24 cellular contexts compared by ENCODE assay signal in the genomic region with DNA sequence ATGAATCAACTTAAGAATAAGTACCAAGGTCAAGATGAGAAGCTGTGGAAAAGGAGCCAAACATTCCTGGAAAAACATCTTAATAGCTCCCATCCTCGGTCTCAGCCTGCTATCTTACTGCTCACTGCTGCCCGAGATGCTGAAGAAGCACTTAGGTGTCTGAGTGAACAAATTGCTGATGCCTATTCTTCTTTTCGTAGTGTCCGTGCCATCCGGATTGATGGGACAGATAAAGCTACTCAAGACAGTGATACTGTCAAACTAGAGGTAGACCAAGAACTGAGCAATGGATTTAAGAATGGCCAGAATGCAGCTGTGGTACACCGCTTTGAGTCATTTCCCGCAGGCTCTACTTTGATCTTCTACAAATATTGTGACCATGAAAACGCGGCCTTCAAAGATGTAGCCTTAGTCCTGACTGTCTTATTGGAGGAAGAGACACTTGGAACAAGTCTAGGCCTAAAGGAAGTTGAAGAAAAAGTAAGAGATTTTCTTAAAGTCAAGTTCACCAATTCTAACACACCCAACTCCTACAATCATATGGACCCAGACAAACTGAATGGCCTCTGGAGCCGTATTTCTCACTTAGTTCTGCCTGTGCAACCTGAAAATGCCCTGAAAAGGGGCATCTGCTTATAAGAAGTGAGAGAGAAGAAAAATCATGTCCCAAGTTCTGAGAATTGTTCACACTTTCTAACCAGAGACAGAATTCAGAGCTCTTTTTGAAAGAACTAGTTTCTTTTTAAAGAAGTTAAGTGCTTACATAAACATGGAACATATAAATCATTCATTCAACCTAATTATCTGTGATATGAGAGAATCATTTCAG. TPM values are rescaled to one million over a fixed set of nuclear protein-coding genes. Genes with fewer than 3 reads are reported as not detected.
DNase-seq lines count a peak whose midpoint lies in the region; ATAC-seq and TF ChIP-seq lines count a peak whose summit lies in the region.
"Had no signal": no experiment of that assay in that cellular context is flagged by ENCODE, and none has a peak within 500 bp of the region (broad histone marks: within the 10 kb centered on the region; RNA-seq: fewer than 3 reads in every experiment).

No MANE protein-coding gene starts in this region.

- peaks cover 3% of the 10 kb centered on the region for H3K4me1 Mint-ChIP-seq in activated naive CD4-positive, alpha-beta T cell treated with anti-CD3 and anti-CD28 coated beads, Interleukin-2, amount 10 ng/mL, durations not matched to agents 7 days and 5 days
- peaks cover 14% of the 10 kb centered on the region for H3K4me1 Mint-ChIP-seq in activated naive CD8-positive, alpha-beta T cell treated with anti-CD3 and anti-CD28 coated beads, Interleukin-2, amount 50 U/mL, for 24 hours
- no peaks in the 10 kb centered on the region for H3K4me1 Mint-ChIP-seq in activated T-helper 2 cell treated with anti-CD3 and anti-CD28 coated beads, Interferon-gamma antibody, Interleukin-2, Interleukin-4, amounts not matched to agents 10 μg/mL and 5 μg/mL and 100 μg/mL, durations not matched to agents 14 hours and 24 hours and 36 hours (ENCODE audit: low read depth)
- peaks cover 14% of the 10 kb centered on the region for H3K4me1 Mint-ChIP-seq in Calu3 (ENCODE audit: low read depth, unreplicated experiment)

- H3K36me3 Mint-ChIP-seq in activated naive CD4-positive, alpha-beta T cell treated with anti-CD3 and anti-CD28 coated beads, Interleukin-2, amount 10 ng/mL, durations not matched to agents 7 days and 5 days = peaks cover 40% of the 10 kb centered on the region
- H3K36me3 Mint-ChIP-seq in activated naive CD8-positive, alpha-beta T cell treated with anti-CD3 and anti-CD28 coated beads, Interleukin-2, amount 50 U/mL, for 24 hours (ENCODE audit: low read depth) = peaks cover 54% of the 10 kb centered on the region
- peaks cover 57% of the 10 kb centered on the region for H3K36me3 Mint-ChIP-seq in activated T-helper 2 cell treated with anti-CD3 and anti-CD28 coated beads, Interferon-gamma antibody, Interleukin-2, Interleukin-4, amounts not matched to agents 10 μg/mL and 5 μg/mL and 100 μg/mL, durations not matched to agents 14 hours and 24 hours and 36 hours (ENCODE audit: low read depth)
- H3K36me3 Mint-ChIP-seq in Calu3 (ENCODE audit: insufficient read depth, unreplicated experiment) = peaks cover 16% of the 10 kb centered on the region

- TF ChIP-seq CTCF in Panc1 (IDR thresholded peaks at IDR 0.05) (no peak), Calu3 (IDR thresholded peaks at IDR 0.05; ENCODE audit: unreplicated experiment) (no peak)

- peaks cover 43% of the 10 kb centered on the region for H3K36me3 ChIP-seq in Panc1 (ENCODE audit: control insufficient read depth, insufficient read depth, low read length)

- H3K27ac ChIP-seq in Panc1 (ENCODE audit: low read length) = no peak overlapping the region
- H3K27ac ChIP-seq: C4-2B, esophagus squamous epithelium, SJSA1, testis, vagina had no signal

- no peaks in the 10 kb centered on the region for H3K9me3 Mint-ChIP-seq in activated naive CD4-positive, alpha-beta T cell treated with anti-CD3 and anti-CD28 coated beads, Interleukin-2, amount 10 ng/mL, durations not matched to agents 7 days and 5 days
- H3K9me3 Mint-ChIP-seq in activated naive CD8-positive, alpha-beta T cell treated with anti-CD3 and anti-CD28 coated beads, Interleukin-2, amount 50 U/mL, for 24 hours = no peaks in the 10 kb centered on the region
- no peaks in the 10 kb centered on the region for H3K9me3 Mint-ChIP-seq in activated T-helper 2 cell treated with anti-CD3 and anti-CD28 coated beads, Interferon-gamma antibody, Interleukin-2, Interleukin-4, amounts not matched to agents 10 μg/mL and 5 μg/mL and 100 μg/mL, durations not matched to agents 14 hours and 24 hours and 36 hours
- no peaks in the 10 kb centered on the region for H3K9me3 Mint-ChIP-seq in Calu3 (ENCODE audit: low read depth, unreplicated experiment)
- H3K9me3 Mint-ChIP-seq: activated CD4-positive, alpha-beta T cell treated with anti-CD3 and anti-CD28 coated beads, Interleukin-2, amount 10 ng/mL, durations not matched to agents 24 days and 14 days; naive B cell; T-helper 1 cell treated with Interleukin-12 subunit alpha and Interleukin-12 subunit beta and Interleukin-4 antibody, amounts not matched to agents 30 μg/mL and 1 μg/mL, for 36 hours had no signal

- no peaks in the 10 kb centered on the region for H3K9me3 ChIP-seq in Panc1 (ENCODE audit: control insufficient read depth, insufficient read depth, low read depth, low read length)
- H3K9me3 ChIP-seq: esophagus squamous epithelium, SJSA1, testis, vagina had no signal

- no peak overlapping the region for H3K4me3 ChIP-seq in Panc1 (ENCODE audit: low read depth in 2 of 2, low read length in 2 of 2)
- H3K4me3 ChIP-seq: esophagus squamous epithelium, SJSA1, testis, vagina had no signal

- BruUV-seq in Panc1 (replicated peaks; lab: Mats Ljungman, UMichigan) (TSS peak; percentile 57), Calu3 (replicated peaks; lab: Mats Ljungman, UMichigan) (no TSS peak)

- H3K4me1 ChIP-seq in Panc1 (ENCODE audit: control insufficient read depth, insufficient read depth, low read length) = no peaks in the 10 kb centered on the region
- H3K4me1 ChIP-seq: SJSA1, testis, vagina had no signal

- DNase-seq in activated naive CD4-positive, alpha-beta T cell treated with anti-CD3 and anti-CD28 coated beads, Interleukin-2, amount 10 ng/mL, durations not matched to agents 7 days and 5 days = no peak
- DNase-seq in activated naive CD4-positive, alpha-beta T cell treated with anti-CD3 and anti-CD28 coated beads, Interleukin-2, amount 50 U/mL, for 16 hours = no peak
- DNase-seq in Panc1 (ENCODE audit: low read depth, low spot score) (no peak), DMS114 treated with DMSO at 0.1 percent for 48 hours (lab: John Stamatoyannopoulos, UW; ENCODE audit: unreplicated experiment) (no peak), Calu3 (no peak)
- DNase-seq in activated naive CD8-positive, alpha-beta T cell treated with anti-CD3 and anti-CD28 coated beads, Interleukin-2, amount 50 U/mL, for 24 hours = no peak
- DNase-seq in stimulated activated naive CD8-positive, alpha-beta T cell treated with anti-CD3 and anti-CD28 coated beads, Interleukin-15, Interleukin-2, amounts not matched to agents 100 U/mL and 50 U/mL, for 24 hours = no peak
- no peak for DNase-seq in activated T-helper 2 cell treated with anti-CD3 and anti-CD28 coated beads, Interferon-gamma antibody, Interleukin-2, Interleukin-4, amounts not matched to agents 10 μg/mL and 5 μg/mL and 100 μg/mL, durations not matched to agents 14 hours and 24 hours and 36 hours (ENCODE audit: low spot score)
- DNase-seq: activated CD4-positive, alpha-beta T cell treated with anti-CD3 and anti-CD28 coated beads, Interleukin-2, amount 10 ng/mL, durations not matched to agents 24 days and 14 days; activated CD8-positive, alpha-beta memory T cell treated with anti-CD3 and anti-CD28 coated beads, Interleukin-2, amount 50 U/mL, for 4 hours; activated gamma-delta T cell treated with Interleukin-2 at 50 U/mL for 16 hours; aorta; caudate nucleus; esophagus squamous epithelium; HCEC 1CT; mesenchymal stem cell; naive B cell; NCI-H510A treated with DMSO at 0.1 percent for 48 hours; small intestine; testis had no signal

- H3K27me3 ChIP-seq in Panc1 (ENCODE audit: control insufficient read depth, insufficient read depth, low read length) = no peaks in the 10 kb centered on the region
- H3K27me3 ChIP-seq: esophagus squamous epithelium, SJSA1, testis, vagina had no signal

- POLR2A ChIA-PET in Panc1 (lab: Charles Lee) = no interaction called here

- no peak overlapping the region for H3K4me3 Mint-ChIP-seq in activated naive CD4-positive, alpha-beta T cell treated with anti-CD3 and anti-CD28 coated beads, Interleukin-2, amount 10 ng/mL, durations not matched to agents 7 days and 5 days
- H3K4me3 Mint-ChIP-seq in activated naive CD8-positive, alpha-beta T cell treated with anti-CD3 and anti-CD28 coated beads, Interleukin-2, amount 50 U/mL, for 24 hours = no peak overlapping the region
- no peak overlapping the region for H3K4me3 Mint-ChIP-seq in activated T-helper 2 cell treated with anti-CD3 and anti-CD28 coated beads, Interferon-gamma antibody, Interleukin-2, Interleukin-4, amounts not matched to agents 10 μg/mL and 5 μg/mL and 100 μg/mL, durations not matched to agents 14 hours and 24 hours and 36 hours (ENCODE audit: low read depth)
- H3K4me3 Mint-ChIP-seq in Calu3 (ENCODE audit: low read depth, unreplicated experiment) = no peak overlapping the region
- H3K4me3 Mint-ChIP-seq: activated CD4-positive, alpha-beta T cell treated with anti-CD3 and anti-CD28 coated beads, Interleukin-2, amount 10 ng/mL, durations not matched to agents 24 days and 14 days; naive B cell; T-helper 1 cell treated with Interleukin-12 subunit alpha and Interleukin-12 subunit beta and Interleukin-4 antibody, amounts not matched to agents 30 μg/mL and 1 μg/mL, for 36 hours had no signal

- no peaks in the 10 kb centered on the region for H3K27me3 Mint-ChIP-seq in activated naive CD4-positive, alpha-beta T cell treated with anti-CD3 and anti-CD28 coated beads, Interleukin-2, amount 10 ng/mL, durations not matched to agents 7 days and 5 days
- no peaks in the 10 kb centered on the region for H3K27me3 Mint-ChIP-seq in activated naive CD8-positive, alpha-beta T cell treated with anti-CD3 and anti-CD28 coated beads, Interleukin-2, amount 50 U/mL, for 24 hours
- H3K27me3 Mint-ChIP-seq in activated T-helper 2 cell treated with anti-CD3 and anti-CD28 coated beads, Interferon-gamma antibody, Interleukin-2, Interleukin-4, amounts not matched to agents 10 μg/mL and 5 μg/mL and 100 μg/mL, durations not matched to agents 14 hours and 24 hours and 36 hours (ENCODE audit: low read depth) = no peaks in the 10 kb centered on the region
- H3K27me3 Mint-ChIP-seq in Calu3 (ENCODE audit: unreplicated experiment) = no peaks in the 10 kb centered on the region
- H3K27me3 Mint-ChIP-seq: activated CD4-positive, alpha-beta T cell treated with anti-CD3 and anti-CD28 coated beads, Interleukin-2, amount 10 ng/mL, durations not matched to agents 24 days and 14 days; naive B cell had no signal

- intact Hi-C loops in Panc1 (cut with micrococcal nuclease; ENCODE audit: unreplicated experiment) (no loop called here), Calu3 (cut with micrococcal nuclease; ENCODE audit: unreplicated experiment) (no loop called here)
- intact Hi-C loops in activated T-helper 2 cell treated with anti-CD3 and anti-CD28 coated beads, Interferon-gamma antibody, Interleukin-2, Interleukin-4, amounts not matched to agents 10 μg/mL and 5 μg/mL and 100 μg/mL, durations not matched to agents 14 hours and 24 hours and 36 hours (cut with micrococcal nuclease) = no loop called here

- no peak for ATAC-seq in Panc1
- ATAC-seq in activated naive CD8-positive, alpha-beta T cell treated with anti-CD3 and anti-CD28 coated beads, Interleukin-2, amount 50 U/mL, for 24 hours = no peak
- peak; percentile 32 for ATAC-seq in stimulated activated naive CD8-positive, alpha-beta T cell treated with anti-CD3 and anti-CD28 coated beads, Interleukin-15, Interleukin-2, amounts not matched to agents 100 U/mL and 50 U/mL, for 24 hours

- CTCF ChIA-PET in activated naive CD4-positive, alpha-beta T cell treated with anti-CD3 and anti-CD28 coated beads, Interleukin-2, amount 10 ng/mL, durations not matched to agents 7 days and 5 days (lab: Charles Lee) = no interaction called here
- CTCF ChIA-PET in Panc1 (lab: Charles Lee) = no interaction called here
- CTCF ChIA-PET in Calu3 (lab: Charles Lee) = interaction anchor here (0.8 kb wide), 1 partner anchor 37 kb away, joined by 3 read pairs; a partner anchor contains a TSS

- peak overlapping the region; percentile 19 for H3K27ac Mint-ChIP-seq in activated naive CD4-positive, alpha-beta T cell treated with anti-CD3 and anti-CD28 coated beads, Interleukin-2, amount 10 ng/mL, durations not matched to agents 7 days and 5 days
- peak overlapping the region; percentile 64 for H3K27ac Mint-ChIP-seq in activated naive CD8-positive, alpha-beta T cell treated with anti-CD3 and anti-CD28 coated beads, Interleukin-2, amount 50 U/mL, for 24 hours
- H3K27ac Mint-ChIP-seq in activated T-helper 2 cell treated with anti-CD3 and anti-CD28 coated beads, Interferon-gamma antibody, Interleukin-2, Interleukin-4, amounts not matched to agents 10 μg/mL and 5 μg/mL and 100 μg/mL, durations not matched to agents 14 hours and 24 hours and 36 hours = no peak overlapping the region
- H3K27ac Mint-ChIP-seq in Calu3 (ENCODE audit: unreplicated experiment) = no peak overlapping the region
- H3K27ac Mint-ChIP-seq: activated CD4-positive, alpha-beta T cell treated with anti-CD3 and anti-CD28 coated beads, Interleukin-2, amount 10 ng/mL, durations not matched to agents 24 days and 14 days; T-helper 1 cell treated with Interleukin-12 subunit alpha and Interleukin-12 subunit beta and Interleukin-4 antibody, amounts not matched to agents 30 μg/mL and 1 μg/mL, for 36 hours had no signal

- in situ Hi-C loops in Panc1 (cut with HindIII; ENCODE audit: low pct_unique_long_range_greater_than_20kb, low sequenced_read_pairs) = no loop called here

RNA-seq across cellular contexts. Expression of a gene that starts 35.7 kb away (rescaled TPM):
- 62.0 TPM for total RNA-seq in Panc1 (2021; ENCODE audit: unreplicated experiment)
- 42.8 TPM for polyA plus RNA-seq in Panc1 (2012; ENCODE audit: insufficient read length)
- total RNA-seq in activated T-helper 2 cell treated with anti-CD3 and anti-CD28 coated beads, Interferon-gamma antibody, Interleukin-2, Interleukin-4, amounts not matched to agents 10 μg/mL and 5 μg/mL and 100 μg/mL, durations not matched to agents 14 hours and 24 hours and 36 hours = 72.2 and 82.5 TPM in 2 replicates
- 40.1 and 46.7 TPM in 2 replicates for total RNA-seq in Calu3 (2022)

RNA-seq across cellular contexts. Expression of a gene that starts 36.8 kb away (rescaled TPM):
- total RNA-seq in Panc1 (2021; ENCODE audit: unreplicated experiment) = 41.1 TPM
- 9.2 TPM for polyA plus RNA-seq in Panc1 (2012; ENCODE audit: insufficient read length)
- 41.2 and 43.7 TPM in 2 replicates for total RNA-seq in activated T-helper 2 cell treated with anti-CD3 and anti-CD28 coated beads, Interferon-gamma antibody, Interleukin-2, Interleukin-4, amounts not matched to agents 10 μg/mL and 5 μg/mL and 100 μg/mL, durations not matched to agents 14 hours and 24 hours and 36 hours
- total RNA-seq in Calu3 (2022) = 37.8 and 42.3 TPM in 2 replicates

RNA-seq across cellular contexts. Expression of a gene that starts 40.2 kb away (rescaled TPM):
- total RNA-seq in Panc1 (2021; ENCODE audit: unreplicated experiment) (94.9 TPM), Calu3 (2022) (115 and 121 TPM in 2 replicates)
- 12.6 TPM for polyA plus RNA-seq in Panc1 (2012; ENCODE audit: insufficient read length)
- 55.6 and 55.7 TPM in 2 replicates for total RNA-seq in activated T-helper 2 cell treated with anti-CD3 and anti-CD28 coated beads, Interferon-gamma antibody, Interleukin-2, Interleukin-4, amounts not matched to agents 10 μg/mL and 5 μg/mL and 100 μg/mL, durations not matched to agents 14 hours and 24 hours and 36 hours

Comparison
In these comparisons a context has a peak if more than half of its experiments do, and no peak if none do; other contexts are left out.
1. H3K27ac Mint-ChIP-seq: peak in activated naive CD4-positive, alpha-beta T cell treated with anti-CD3 and anti-CD28 coated beads, Interleukin-2, amount 10 ng/mL, durations not matched to agents 7 days and 5 days (single experiment) and activated naive CD8-positive, alpha-beta T cell treated with anti-CD3 and anti-CD28 coated beads, Interleukin-2, amount 50 U/mL, for 24 hours (single experiment); none in activated T-helper 2 cell treated with anti-CD3 and anti-CD28 coated beads, Interferon-gamma antibody, Interleukin-2, Interleukin-4, amounts not matched to agents 10 μg/mL and 5 μg/mL and 100 μg/mL, durations not matched to agents 14 hours and 24 hours and 36 hours (single experiment) and Calu3 (single experiment).